Comparison of ENCODE assay signal across 8 cellular contexts in genomic region chr19:52139291-52140076, GRCh38. TPM values are rescaled to one million over a fixed set of nuclear protein-coding genes. Genes with fewer than 3 reads are reported as not detected.
DNase-seq lines count a peak whose midpoint lies in the region; ATAC-seq lines count a peak whose summit lies in the region.

Gene ZNF616, minus strand, starts transcription at chr19:52139938. Its CDS starts 9,426 bp downstream, at chr19:52130512.

- H3K27me3 Mint-ChIP-seq in effector memory CD8-positive, alpha-beta T cell, result no peaks in the 10 kb centered on the region

- H3K4me3 ChIP-seq in mesenchymal stem cell (ENCODE audit: insufficient read depth in 1 of 2, low read depth in 1 of 2, low read length in 2 of 2), result peak within 1 kb of the TSS; percentile 72 to 100

- H3K18ac ChIP-seq in mesenchymal stem cell (ENCODE audit: low read depth in 1 of 2, low read length in 2 of 2), result peak within 1 kb of the TSS; percentile 91 to 95

- H3K4me1 Mint-ChIP-seq in effector memory CD8-positive, alpha-beta T cell (ENCODE audit: low read depth in 2 of 2), result peaks cover 17 to 31% of the 10 kb centered on the region in 2 donors

- H2BK5ac ChIP-seq in mesenchymal stem cell (ENCODE audit: low read depth, low read length, poor library complexity, severe bottlenecking), result peak within 1 kb of the TSS; percentile 35

- peak within 1 kb of the TSS; percentile 89 for H4K8ac ChIP-seq in mesenchymal stem cell (ENCODE audit: low read length)

- H3K79me1 ChIP-seq in mesenchymal stem cell (replicated peaks; ENCODE audit: low read length, poor library complexity, severe bottlenecking), result peaks cover 22% of the 10 kb centered on the region

- WGBS in mesenchymal stem cell, result 1% methylated on average over 48 of the region's 50 CpGs

- DNase-seq in COR-L47 (lab: John Stamatoyannopoulos, UW) (peak; percentile 92), HT1080 (ENCODE audit: low read depth) (peak; percentile 84), NOMO-1 treated with DMSO at 0.1 percent for 48 hours (lab: John Stamatoyannopoulos, UW; ENCODE audit: unreplicated experiment) (peak; percentile 93), mesenchymal stem cell (peak; percentile 94)
- peak; percentile 80 to 96 (median 95) for DNase-seq in activated CD8-positive, alpha-beta memory T cell treated with anti-CD3 and anti-CD28 coated beads for 48 hours (ENCODE audit: low read depth in 2 of 3, low spot score in 2 of 3)
- peak; percentile 97 to 98 (median 98) for DNase-seq in effector memory CD8-positive, alpha-beta T cell
- DNase-seq in stimulated activated CD8-positive, alpha-beta memory T cell treated with anti-CD3 and anti-CD28 coated beads, Interleukin-12 subunit alpha, Interleukin-12 subunit beta, amount 100 ng/mL, for 24 hours (ENCODE audit: extremely low read depth), result peak; percentile 92

- H2AK5ac ChIP-seq in mesenchymal stem cell (ENCODE audit: low read length, severe bottlenecking), result no peak within 1 kb of the TSS

- H3K14ac ChIP-seq in mesenchymal stem cell (ENCODE audit: low read length in 2 of 2), result peak within 1 kb of the TSS in 1 of 2 experiments; percentile 82

- H3K27ac Mint-ChIP-seq in effector memory CD8-positive, alpha-beta T cell, result peak within 1 kb of the TSS; percentile 92 to 96

- no peaks in the 10 kb centered on the region for H3K9me3 Mint-ChIP-seq in effector memory CD8-positive, alpha-beta T cell

- H2BK120ac ChIP-seq in mesenchymal stem cell (ENCODE audit: low read depth, low read length), result peak within 1 kb of the TSS; percentile 77

- peak within 1 kb of the TSS; percentile 29 to 52 for H2BK12ac ChIP-seq in mesenchymal stem cell (ENCODE audit: low read length in 2 of 2)

- H3K23ac ChIP-seq in mesenchymal stem cell (ENCODE audit: low read length in 2 of 2), result peak within 1 kb of the TSS in 1 of 2 experiments; percentile 50

- H2BK15ac ChIP-seq in mesenchymal stem cell (ENCODE audit: low read depth, poor library complexity, severe bottlenecking), result peak within 1 kb of the TSS; percentile 54

- H4K91ac ChIP-seq in mesenchymal stem cell (ENCODE audit: low read length), result peak within 1 kb of the TSS; percentile 84

- H3K9me3 ChIP-seq in mesenchymal stem cell (ENCODE audit: control insufficient read depth, low read length), result peaks cover 29% of the 10 kb centered on the region

- peak within 1 kb of the TSS; percentile 77 for H3K4me2 ChIP-seq in mesenchymal stem cell (ENCODE audit: low read length, poor library complexity, severe bottlenecking)

- peak within 1 kb of the TSS; percentile 60 for H2AFZ ChIP-seq in mesenchymal stem cell (ENCODE audit: low read depth, low read length)

- H3K27me3 ChIP-seq in mesenchymal stem cell (ENCODE audit: control insufficient read depth in 1 of 2, insufficient read depth in 1 of 2, low read length in 2 of 2), result no peaks in the 10 kb centered on the region

- H3K9ac ChIP-seq in mesenchymal stem cell (ENCODE audit: low read length), result peak within 1 kb of the TSS; percentile 100

- H3K36me3 ChIP-seq in mesenchymal stem cell (ENCODE audit: control insufficient read depth in 1 of 2, insufficient read depth in 2 of 2, low read depth in 1 of 2, low read length in 2 of 2), result peaks cover 15 to 16% of the 10 kb centered on the region in 2 experiments

- H3K4ac ChIP-seq in mesenchymal stem cell (ENCODE audit: low read depth in 1 of 2, low read length in 2 of 2), result peak within 1 kb of the TSS; percentile 89 to 96

- peak; percentile 80 for ATAC-seq in GM19468 (IDR thresholded peaks at IDR 0.05; ENCODE audit: extremely low read depth, unreplicated experiment)
- peak; percentile 95 for ATAC-seq in effector memory CD8-positive, alpha-beta T cell (replicated peaks)

- no peaks in the 10 kb centered on the region for H3K4me1 ChIP-seq in mesenchymal stem cell (ENCODE audit: control insufficient read depth, insufficient read depth, low read depth, low read length)

- peaks cover 4% of the 10 kb centered on the region for H3K36me3 Mint-ChIP-seq in effector memory CD8-positive, alpha-beta T cell (ENCODE audit: insufficient read depth)

- peak within 1 kb of the TSS; percentile 96 for H3K27ac ChIP-seq in mesenchymal stem cell (ENCODE audit: low read length, poor library complexity, severe bottlenecking)

- H3K4me3 Mint-ChIP-seq in effector memory CD8-positive, alpha-beta T cell, result peak within 1 kb of the TSS; percentile 88 to 95

RNA-seq across cellular contexts. Expression of gene ZNF616, which starts in this region (rescaled TPM):
- 3.8 and 5.6 TPM in 2 replicates for total RNA-seq in HT1080 (2014; rRNA removed; shearing (Covaris generic))
- polyA plus RNA-seq in HT1080 (2015; cell fraction: cytosol; rRNA removed), result 2.3 and 2.6 TPM in 2 replicates
- polyA plus RNA-seq in HT1080 (2015; cell fraction: nucleus; rRNA removed), result 6.0 and 6.3 TPM in 2 replicates
- 4.8 TPM for polyA plus RNA-seq in mesenchymal stem cell (2013, experiment 1 of 2)
- 4.6 TPM for polyA plus RNA-seq in mesenchymal stem cell (2013, experiment 2 of 2)

Comparison
In these comparisons a context has a peak if more than half of its experiments do, and no peak if none do; other contexts are left out.
1. Peak in every context shown above with its lines: DNase-seq, ATAC-seq, H3K4me3 ChIP-seq and H3K27ac ChIP-seq.